Comparison of ENCODE assay signal across 3 cellular contexts in genomic region chr11:33978376-33978775, GRCh38.
"Had no signal": no experiment of that assay in that cellular context is flagged by ENCODE, and none has a peak within 500 bp of the region (broad histone marks: within the 10 kb centered on the region; RNA-seq: fewer than 3 reads in every experiment).

No MANE protein-coding gene starts in this region.

- H3K4me3 ChIP-seq: GM12878 had no signal

- ATAC-seq: GM12878 had no signal

- DNase-seq: GDM1, GF-D8 had no signal
